In genomic region chr3:13461169-13462124, GRCh38 we compare ENCODE assay signal across 1 cellular context.
A peak's percentile ranks its signal among the peaks of the same experiment; 100 is the strongest.
TF ChIP-seq lines count a peak whose summit lies in the region.

No MANE protein-coding gene starts in this region.

TF ChIP-seq in HepG2, 621 proteins besides CTCF, POLR2A, EP300 and RAD21 (continued from another document and continues in another):
- TF ChIP-seq ZNF232 (CRISPR knock-in tag; IDR thresholded peaks at IDR 0.05; ENCODE audit: borderline replicate concordance) = peak; percentile 63; the same call in 1 of the 2 replicates
- 0 out of 2 replicates have a peak, but pooled peaks have one; percentile 32 for TF ChIP-seq ZNF33B (CRISPR knock-in tag; IDR thresholded peaks at IDR 0.05)
- TF ChIP-seq PBX2 (CRISPR knock-in tag; IDR thresholded peaks at IDR 0.05) = no peak
- TF ChIP-seq ZNF580 (CRISPR knock-in tag; IDR thresholded peaks at IDR 0.05; ENCODE audit: borderline replicate concordance, low read depth) = peak; percentile 89; the same call in 1 of the 2 replicates
- peak; percentile 75; the same call in 1 of the 2 replicates for TF ChIP-seq TOPORS (CRISPR knock-in tag; IDR thresholded peaks at IDR 0.05)
- TF ChIP-seq SP140L (CRISPR knock-in tag; IDR thresholded peaks at IDR 0.05; ENCODE audit: borderline replicate concordance) = peak; percentile 82; the same call in 1 of the 2 replicates
- no peak for TF ChIP-seq ZNF549 (CRISPR knock-in tag; IDR thresholded peaks at IDR 0.05)
- TF ChIP-seq ZNF260 (CRISPR knock-in tag; IDR thresholded peaks at IDR 0.05; ENCODE audit: borderline replicate concordance, low read depth) = no peak
- no peak for TF ChIP-seq ZFP82 (CRISPR knock-in tag; IDR thresholded peaks at IDR 0.05; ENCODE audit: borderline replicate concordance)
- TF ChIP-seq RCOR2 (CRISPR knock-in tag; IDR thresholded peaks at IDR 0.05) = peak; percentile 79
- TF ChIP-seq EED (CRISPR knock-in tag; IDR thresholded peaks at IDR 0.05) = no peak
- TF ChIP-seq ZNF790 (CRISPR knock-in tag; IDR thresholded peaks at IDR 0.05; ENCODE audit: borderline replicate concordance) = no peak
- TF ChIP-seq SETDB1 (CRISPR knock-in tag; IDR thresholded peaks at IDR 0.05; ENCODE audit: borderline replicate concordance) = no peak
- no peak for TF ChIP-seq ZNF713 (CRISPR knock-in tag; IDR thresholded peaks at IDR 0.05)
- no peak for TF ChIP-seq GLI4 (CRISPR knock-in tag; IDR thresholded peaks at IDR 0.05; ENCODE audit: borderline replicate concordance)
- peak; percentile 48; the same call in 1 of the 2 replicates for TF ChIP-seq ZBTB26 (CRISPR knock-in tag; IDR thresholded peaks at IDR 0.05; ENCODE audit: borderline replicate concordance)
- TF ChIP-seq SNAPC5 (CRISPR knock-in tag; IDR thresholded peaks at IDR 0.05; ENCODE audit: borderline replicate concordance) = no peak
- TF ChIP-seq ZNF407 (CRISPR knock-in tag; IDR thresholded peaks at IDR 0.05; ENCODE audit: not compliant biosample characterization) = peak; percentile 61
- peak; percentile 80; the same call in 1 of the 2 replicates for TF ChIP-seq ATF2 (CRISPR knock-in tag; IDR thresholded peaks at IDR 0.05)
- no peak for TF ChIP-seq ZBTB14 (CRISPR knock-in tag; IDR thresholded peaks at IDR 0.05)
- TF ChIP-seq KAT2B (IDR thresholded peaks at IDR 0.05; ENCODE audit: borderline replicate concordance, low read depth, low read length) = no peak
- peak; percentile 79 for TF ChIP-seq ZFP91 (CRISPR knock-in tag; IDR thresholded peaks at IDR 0.05; ENCODE audit: borderline replicate concordance)
- TF ChIP-seq ZBED4 (CRISPR knock-in tag; IDR thresholded peaks at IDR 0.05; ENCODE audit: borderline replicate concordance) = peak; percentile 93; the same call in 1 of the 2 replicates
- TF ChIP-seq ZNF512 (CRISPR knock-in tag; IDR thresholded peaks at IDR 0.05) = no peak
- TF ChIP-seq FOSL2 (CRISPR knock-in tag; IDR thresholded peaks at IDR 0.05) = peak; percentile 69
- TF ChIP-seq E2F5 (CRISPR knock-in tag; conservative IDR thresholded peaks at IDR 0.05) = no peak
- TF ChIP-seq IRX3 (CRISPR knock-in tag; IDR thresholded peaks at IDR 0.05; ENCODE audit: borderline replicate concordance, low read depth) = peak; percentile 76; the same call in 1 of the 2 replicates
- TF ChIP-seq ZGPAT (CRISPR knock-in tag; IDR thresholded peaks at IDR 0.05) = peak; percentile 91
